Comparison of ENCODE assay signal across 11 cellular contexts in the genomic region with DNA sequence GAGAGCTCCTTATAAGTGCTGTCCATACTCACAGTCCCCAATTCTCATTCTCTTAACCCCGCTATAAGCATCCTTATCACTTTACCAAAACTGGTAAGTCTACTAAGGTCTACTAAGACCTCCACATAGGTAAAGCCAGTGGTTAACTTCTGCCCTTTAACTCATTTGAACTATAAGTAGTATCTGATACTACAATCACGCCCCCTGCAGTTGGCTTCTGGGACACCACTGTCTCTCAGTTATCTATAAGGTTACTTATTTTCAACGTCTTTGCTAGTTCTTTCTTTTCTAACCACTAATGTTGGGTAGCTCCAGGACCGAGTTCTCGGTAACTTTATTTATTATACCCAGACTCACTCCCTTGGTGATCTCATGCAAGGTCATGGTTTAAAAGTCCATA.
A peak's percentile ranks its signal among the peaks of the same experiment; 100 is the strongest.
DNase-seq lines count a peak whose midpoint lies in the region; ATAC-seq and TF ChIP-seq lines count a peak whose summit lies in the region.
"Had no signal": no experiment of that assay in that cellular context is flagged by ENCODE, and none has a peak within 500 bp of the region (broad histone marks: within the 10 kb centered on the region; RNA-seq: fewer than 3 reads in every experiment).

No MANE protein-coding gene starts in this region.

- no peaks in the 10 kb centered on the region for H3K27me3 Mint-ChIP-seq in activated naive CD4-positive, alpha-beta T cell treated with anti-CD3 and anti-CD28 coated beads for 36 hours (ENCODE audit: low read depth)
- H3K27me3 Mint-ChIP-seq in nephron progenitor cell (ENCODE audit: low read depth, poor library complexity), result peaks cover 4% of the 10 kb centered on the region

- ATAC-seq in HG03280 (IDR thresholded peaks at IDR 0.05; ENCODE audit: unreplicated experiment), result no peak
- no peak for ATAC-seq in GM18498 (IDR thresholded peaks at IDR 0.05; ENCODE audit: unreplicated experiment)
- ATAC-seq: T-cell had no signal

- peaks cover 0 to 11% (median 4%) of the 10 kb centered on the region in 4 donors for H3K4me1 ChIP-seq in sigmoid colon
- H3K4me1 ChIP-seq: BLaER1 had no signal

- no peaks in the 10 kb centered on the region for H3K36me3 ChIP-seq in sigmoid colon
- H3K36me3 ChIP-seq: BLaER1 had no signal

- no peaks in the 10 kb centered on the region for H3K27me3 ChIP-seq in sigmoid colon
- H3K27me3 ChIP-seq: BLaER1 had no signal

- H3K27ac Mint-ChIP-seq in activated naive CD4-positive, alpha-beta T cell treated with anti-CD3 and anti-CD28 coated beads for 36 hours, result no peak overlapping the region
- H3K27ac Mint-ChIP-seq in nephron progenitor cell, result no peak overlapping the region
- H3K27ac Mint-ChIP-seq: memory B cell, T-cell had no signal

- H3K9me3 Mint-ChIP-seq in activated naive CD4-positive, alpha-beta T cell treated with anti-CD3 and anti-CD28 coated beads for 36 hours, result peaks cover 14% of the 10 kb centered on the region
- peaks cover 22% of the 10 kb centered on the region for H3K9me3 Mint-ChIP-seq in nephron progenitor cell

- no peaks in the 10 kb centered on the region for H3K36me3 Mint-ChIP-seq in activated naive CD4-positive, alpha-beta T cell treated with anti-CD3 and anti-CD28 coated beads for 36 hours (ENCODE audit: low read depth)
- peaks cover 9% of the 10 kb centered on the region for H3K36me3 Mint-ChIP-seq in nephron progenitor cell (ENCODE audit: low read depth)

- H3K4me3 ChIP-seq in sigmoid colon, result no peak overlapping the region
- H3K4me3 ChIP-seq: BLaER1 had no signal

- CTCF ChIA-PET in activated naive CD4-positive, alpha-beta T cell treated with anti-CD3 and anti-CD28 coated beads for 36 hours (lab: Charles Lee), result interaction anchor here (0.7 to 3.6 kb wide), 4 partner anchors 13 to 354 kb away, joined by 4 to 45 read pairs (median 5); no protein-coding TSS in a partner anchor

- no peak for TF ChIP-seq POLR2A in sigmoid colon (IDR thresholded peaks at IDR 0.05)

- no peak overlapping the region for H3K4me3 Mint-ChIP-seq in activated naive CD4-positive, alpha-beta T cell treated with anti-CD3 and anti-CD28 coated beads for 36 hours
- no peak overlapping the region for H3K4me3 Mint-ChIP-seq in nephron progenitor cell
- H3K4me3 Mint-ChIP-seq: memory B cell, T-cell had no signal

- no peak overlapping the region for H3K27ac ChIP-seq in sigmoid colon
- H3K27ac ChIP-seq: BLaER1 had no signal

- peaks cover 0 to 4% (median 0%) of the 10 kb centered on the region in 4 donors for H3K9me3 ChIP-seq in sigmoid colon

- DNase-seq in NCI-H1105 treated with DMSO at 0.1 percent for 48 hours (lab: John Stamatoyannopoulos, UW), result peak; percentile 27
- DNase-seq in NCI-H1105 (lab: John Stamatoyannopoulos, UW), result no peak
- peak; percentile 49 for DNase-seq in M059J (ENCODE audit: low read depth)
- peak; percentile 79 for DNase-seq in activated naive CD4-positive, alpha-beta T cell treated with anti-CD3 and anti-CD28 coated beads for 36 hours
- peak; percentile 12 for DNase-seq in nephron progenitor cell
- DNase-seq in sigmoid colon, result no peak

- TF ChIP-seq CTCF in nephron progenitor cell (IDR thresholded peaks at IDR 0.05), result peak; percentile 36
- TF ChIP-seq CTCF in sigmoid colon (IDR thresholded peaks at IDR 0.05), result no peak

- 86 to 87% methylated on average over 5 of the region's 5 CpGs for WGBS in sigmoid colon, 2 donors

- intact Hi-C loops in activated naive CD4-positive, alpha-beta T cell treated with anti-CD3 and anti-CD28 coated beads for 36 hours (cut with micrococcal nuclease), result loop anchor here (1.0 to 10.0 kb wide), 5 partner anchors 68 to 1713 kb away; no protein-coding TSS in a partner anchor
- intact Hi-C loops in sigmoid colon (cut with DNase I), result no loop called here

- peaks cover 3% of the 10 kb centered on the region for H3K4me1 Mint-ChIP-seq in activated naive CD4-positive, alpha-beta T cell treated with anti-CD3 and anti-CD28 coated beads for 36 hours (ENCODE audit: low read depth)
- no peaks in the 10 kb centered on the region for H3K4me1 Mint-ChIP-seq in nephron progenitor cell
- H3K4me1 Mint-ChIP-seq: memory B cell had no signal

- no peak for TF ChIP-seq EP300 in sigmoid colon (IDR thresholded peaks at IDR 0.05)

Comparison
In these comparisons a context has a peak if more than half of its experiments do, and no peak if none do; other contexts are left out.
1. DNase-seq: peak in NCI-H1105 treated with DMSO at 0.1 percent for 48 hours (single experiment), M059J (single experiment), activated naive CD4-positive, alpha-beta T cell treated with anti-CD3 and anti-CD28 coated beads for 36 hours (single experiment) and nephron progenitor cell (single experiment); none in NCI-H1105 (single experiment) and sigmoid colon (single experiment).